ENCODE assay signal across 23 cellular contexts in the genomic region with DNA sequence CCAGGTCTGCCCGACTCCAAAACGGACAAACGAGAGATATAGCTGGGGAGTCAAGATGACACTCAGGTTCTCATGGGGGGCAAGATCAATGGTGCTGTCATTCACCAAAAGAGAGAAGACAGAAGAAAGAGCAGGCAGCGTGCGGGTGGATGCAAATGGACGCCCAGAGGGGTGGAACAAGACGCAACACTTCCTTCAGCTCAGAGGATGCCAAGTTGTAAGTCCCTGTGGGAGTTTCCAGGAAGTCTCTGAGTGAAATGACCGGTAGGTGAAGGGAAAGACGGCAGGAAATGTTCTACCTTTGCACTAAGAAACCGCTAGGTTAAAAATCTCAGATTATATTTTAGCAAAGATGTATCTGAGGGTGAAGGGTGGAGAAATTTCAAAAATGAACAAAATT. TPM values are rescaled to one million over a fixed set of nuclear protein-coding genes. Genes with fewer than 3 reads are reported as not detected.
DNase-seq lines count a peak whose midpoint lies in the region; ATAC-seq and TF ChIP-seq lines count a peak whose summit lies in the region.
"Had no signal": no experiment of that assay in that cellular context is flagged by ENCODE, and none has a peak within 500 bp of the region (broad histone marks: within the 10 kb centered on the region; RNA-seq: fewer than 3 reads in every experiment).

No MANE protein-coding gene starts in this region.

- no peaks in the 10 kb centered on the region for H3K9me3 Mint-ChIP-seq in activated T-cell treated with anti-CD3 and anti-CD28 coated beads, Interleukin-2, amount 50 U/mL, for 24 hours
- no peaks in the 10 kb centered on the region for H3K9me3 Mint-ChIP-seq in progenitor cell of endocrine pancreas (ENCODE audit: low read depth)
- H3K9me3 Mint-ChIP-seq: CD4-positive, alpha-beta T cell had no signal

- no peak for TF ChIP-seq CTCF in progenitor cell of endocrine pancreas (IDR thresholded peaks at IDR 0.05; ENCODE audit: unreplicated experiment)
- TF ChIP-seq CTCF in body of pancreas (IDR thresholded peaks at IDR 0.05) = no peak

- H3K4me1 ChIP-seq in Karpas-422 (ENCODE audit: low read length) = peaks cover 38% of the 10 kb centered on the region
- H3K4me1 ChIP-seq in body of pancreas = no peaks in the 10 kb centered on the region

- H3K27ac ChIP-seq in Karpas-422 (ENCODE audit: low read length) (peak overlapping the region; percentile 59), body of pancreas (no peak overlapping the region)
- H3K27ac ChIP-seq: 22Rv1, RWPE1 had no signal

- peaks cover 90% of the 10 kb centered on the region for H3K79me2 ChIP-seq in Karpas-422 (ENCODE audit: low read length)

- H3K27me3 ChIP-seq in Karpas-422 (ENCODE audit: low read length) (no peaks in the 10 kb centered on the region), body of pancreas (no peaks in the 10 kb centered on the region)

- no peaks in the 10 kb centered on the region for H3K9me2 ChIP-seq in Karpas-422 (replicated peaks; ENCODE audit: insufficient read depth, low read length)

- no peak overlapping the region for H2AFZ ChIP-seq in Karpas-422 (ENCODE audit: low read length)

- peak overlapping the region; percentile 43 for H3K9ac ChIP-seq in Karpas-422 (ENCODE audit: low read length)

- peaks cover 90% of the 10 kb centered on the region for H3K36me3 Mint-ChIP-seq in activated T-cell treated with anti-CD3 and anti-CD28 coated beads, Interleukin-2, amount 50 U/mL, for 24 hours (ENCODE audit: low read depth)
- H3K36me3 Mint-ChIP-seq in progenitor cell of endocrine pancreas (ENCODE audit: insufficient read depth) = peaks cover 24% of the 10 kb centered on the region

- no peaks in the 10 kb centered on the region for H3K27me3 Mint-ChIP-seq in activated T-cell treated with anti-CD3 and anti-CD28 coated beads, Interleukin-2, amount 50 U/mL, for 24 hours
- H3K27me3 Mint-ChIP-seq in progenitor cell of endocrine pancreas = no peaks in the 10 kb centered on the region
- H3K27me3 Mint-ChIP-seq: CD4-positive, alpha-beta T cell had no signal

- peak overlapping the region; percentile 1 for H3K27ac Mint-ChIP-seq in activated T-cell treated with anti-CD3 and anti-CD28 coated beads, Interleukin-2, amount 50 U/mL, for 24 hours
- peak overlapping the region; percentile 65 for H3K27ac Mint-ChIP-seq in progenitor cell of endocrine pancreas
- H3K27ac Mint-ChIP-seq: CD4-positive, alpha-beta T cell had no signal

- intact Hi-C loops in body of pancreas (cut with DNase I) = no loop called here

- no peaks in the 10 kb centered on the region for H3K9me3 ChIP-seq in Karpas-422 (ENCODE audit: low read length)
- no peaks in the 10 kb centered on the region for H3K9me3 ChIP-seq in body of pancreas
- H3K9me3 ChIP-seq: HAP-1 had no signal

- H3K4me2 ChIP-seq in Karpas-422 (ENCODE audit: low read depth, low read length, poor library complexity, severe bottlenecking) = peak overlapping the region; percentile 60

- no peak for DNase-seq in activated T-cell treated with anti-CD3 and anti-CD28 coated beads, Interleukin-2, amount 50 U/mL, for 24 hours
- DNase-seq in activated T-cell treated with anti-CD3 and anti-CD28 coated beads, Interleukin-2, amount 50 U/mL, for 48 hours = no peak
- DNase-seq in Karpas-422 (peak; percentile 71), dermis blood vessel endothelial cell (peak; percentile 38), progenitor cell of endocrine pancreas (ENCODE audit: low spot score, unreplicated experiment) (no peak), NCI-H2029 treated with DMSO at 0.1 percent for 48 hours (lab: John Stamatoyannopoulos, UW) (no peak), body of pancreas (no peak)
- DNase-seq: CD4-positive, alpha-beta T cell; DMS53; GOT3; IMR-90; KG1; MM.1S; NCI-H2029; NCI-H226; NCI-H510A; NCI-H69; SHP77 had no signal

- H3K4me3 ChIP-seq in Karpas-422 (ENCODE audit: low read length) (peak overlapping the region; percentile 25; the same call in 1 of the 2 replicates), body of pancreas (no peak overlapping the region)
- H3K4me3 ChIP-seq: HAP-1 had no signal

- H3K36me3 ChIP-seq in Karpas-422 (ENCODE audit: insufficient read depth, low read length) = peaks cover 34% of the 10 kb centered on the region; the same call in 1 of the 2 replicates
- peaks cover 3 to 8% of the 10 kb centered on the region in 2 donors for H3K36me3 ChIP-seq in body of pancreas (replicated peaks in 1 of 2; ENCODE audit: insufficient read depth in 1 of 2, low read depth in 2 of 2)

- 86% methylated on average over 10 of the region's 10 CpGs for WGBS in body of pancreas, 2 donors

- ATAC-seq in GM18907 (IDR thresholded peaks at IDR 0.05; ENCODE audit: unreplicated experiment) (no peak), body of pancreas (no peak)
- ATAC-seq: Panc1 had no signal

- H3K4me1 Mint-ChIP-seq in activated T-cell treated with anti-CD3 and anti-CD28 coated beads, Interleukin-2, amount 50 U/mL, for 24 hours (ENCODE audit: low read depth) = peaks cover 5% of the 10 kb centered on the region
- peaks cover 4% of the 10 kb centered on the region for H3K4me1 Mint-ChIP-seq in progenitor cell of endocrine pancreas (ENCODE audit: low read depth)

- no peak overlapping the region for H3K4me3 Mint-ChIP-seq in activated T-cell treated with anti-CD3 and anti-CD28 coated beads, Interleukin-2, amount 50 U/mL, for 24 hours
- no peak overlapping the region for H3K4me3 Mint-ChIP-seq in progenitor cell of endocrine pancreas (ENCODE audit: low read depth)
- H3K4me3 Mint-ChIP-seq: CD4-positive, alpha-beta T cell had no signal

- H4K20me1 ChIP-seq in Karpas-422 (ENCODE audit: insufficient read depth, low read depth, low read length) = no peaks in the 10 kb centered on the region

- TF ChIP-seq POLR2A in body of pancreas (IDR thresholded peaks at IDR 0.05) = no peak

RNA-seq across cellular contexts. Expression of a gene that starts 26.5 kb away (rescaled TPM):
- total RNA-seq in Karpas-422 (2014; rRNA removed; shearing (Covaris generic); ENCODE audit: low replicate concordance) = 49.9 and 52.8 TPM in 2 replicates
- total RNA-seq in dermis blood vessel endothelial cell (29.6 and 35.0 TPM in 2 replicates), progenitor cell of endocrine pancreas (30.6 and 31.8 TPM in 2 replicates), body of pancreas (10 to 100 TPM; 26.7 to 30.0 TPM)

Comparison
In these comparisons a context has a peak if more than half of its experiments do, and no peak if none do; other contexts are left out.
1. DNase-seq: peak in Karpas-422 (single experiment) and dermis blood vessel endothelial cell (single experiment); none in activated T-cell treated with anti-CD3 and anti-CD28 coated beads, Interleukin-2, amount 50 U/mL, for 24 hours (single experiment), activated T-cell treated with anti-CD3 and anti-CD28 coated beads, Interleukin-2, amount 50 U/mL, for 48 hours (0 of 2), progenitor cell of endocrine pancreas (single experiment), NCI-H2029 treated with DMSO at 0.1 percent for 48 hours (single experiment) and body of pancreas (0 of 4).